Comparison of ENCODE assay signal across 1 cellular context in the genomic region with DNA sequence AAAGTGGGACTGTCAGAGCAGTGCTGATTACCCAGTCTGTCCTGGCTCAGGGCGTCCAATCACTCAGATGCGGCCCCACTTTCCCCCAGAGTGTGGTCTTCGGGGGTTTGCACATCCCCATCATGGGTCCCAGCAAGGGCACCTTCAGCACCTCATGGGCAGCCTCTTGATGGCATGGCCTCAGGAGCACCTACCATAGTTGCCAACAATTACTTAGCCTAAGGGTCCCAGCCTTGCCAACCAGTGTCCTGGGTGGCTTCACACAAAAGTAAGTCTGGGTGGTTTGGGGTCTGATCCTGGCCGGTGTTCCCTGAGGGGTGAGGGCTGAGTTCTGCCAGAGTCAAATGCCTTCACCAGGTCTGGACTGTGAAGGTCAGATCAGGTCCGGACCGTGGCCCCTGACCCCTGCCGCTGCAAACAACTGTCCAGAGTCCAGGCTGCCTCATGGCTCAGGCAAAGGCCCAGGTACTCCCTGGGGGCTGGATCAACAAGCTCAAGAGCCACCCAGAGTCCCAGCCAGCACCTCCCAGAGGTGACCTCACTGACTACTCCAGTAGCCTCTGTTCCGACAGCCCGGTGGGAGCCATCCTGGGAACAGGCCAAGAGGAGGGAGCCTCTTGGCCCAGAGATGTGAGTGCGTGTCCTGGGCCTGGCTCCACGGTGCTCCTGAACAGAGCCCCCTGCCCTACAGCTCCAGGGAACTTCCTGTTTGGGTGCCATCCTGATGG.
TF ChIP-seq lines count a peak whose summit lies in the region.

No MANE protein-coding gene starts in this region.

TF ChIP-seq in HepG2, 621 proteins besides CTCF, POLR2A, EP300 and RAD21 (continued from another document and continues in another):
- no peak; the same call in 1 of the 2 replicates for TF ChIP-seq DZIP1 (CRISPR knock-in tag; IDR thresholded peaks at IDR 0.05)
- TF ChIP-seq RARA (CRISPR knock-in tag; IDR thresholded peaks at IDR 0.05) = peak; percentile 87
- TF ChIP-seq HMG20A (CRISPR knock-in tag; IDR thresholded peaks at IDR 0.05; ENCODE audit: borderline replicate concordance) = peak; percentile 41; the same call in 1 of the 2 replicates
- TF ChIP-seq ZSCAN22 (CRISPR knock-in tag; IDR thresholded peaks at IDR 0.05) = no peak
- TF ChIP-seq CHCHD3 (CRISPR knock-in tag; IDR thresholded peaks at IDR 0.05) = no peak
- no peak for TF ChIP-seq KIAA2018 (CRISPR knock-in tag; IDR thresholded peaks at IDR 0.05; ENCODE audit: borderline replicate concordance)
- TF ChIP-seq SATB2 (CRISPR knock-in tag; IDR thresholded peaks at IDR 0.05) = no peak
- no peak for TF ChIP-seq MXD3 (CRISPR knock-in tag; IDR thresholded peaks at IDR 0.05)
- no peak for TF ChIP-seq CENPT (CRISPR knock-in tag; IDR thresholded peaks at IDR 0.05; ENCODE audit: low read depth)
- no peak for TF ChIP-seq RFX5 (IDR thresholded peaks at IDR 0.05; ENCODE audit: low read depth, low read length)
- peak; percentile 38; the same call in 1 of the 2 replicates for TF ChIP-seq PHF8 (CRISPR knock-in tag; IDR thresholded peaks at IDR 0.05)
- TF ChIP-seq, protein P1, sequence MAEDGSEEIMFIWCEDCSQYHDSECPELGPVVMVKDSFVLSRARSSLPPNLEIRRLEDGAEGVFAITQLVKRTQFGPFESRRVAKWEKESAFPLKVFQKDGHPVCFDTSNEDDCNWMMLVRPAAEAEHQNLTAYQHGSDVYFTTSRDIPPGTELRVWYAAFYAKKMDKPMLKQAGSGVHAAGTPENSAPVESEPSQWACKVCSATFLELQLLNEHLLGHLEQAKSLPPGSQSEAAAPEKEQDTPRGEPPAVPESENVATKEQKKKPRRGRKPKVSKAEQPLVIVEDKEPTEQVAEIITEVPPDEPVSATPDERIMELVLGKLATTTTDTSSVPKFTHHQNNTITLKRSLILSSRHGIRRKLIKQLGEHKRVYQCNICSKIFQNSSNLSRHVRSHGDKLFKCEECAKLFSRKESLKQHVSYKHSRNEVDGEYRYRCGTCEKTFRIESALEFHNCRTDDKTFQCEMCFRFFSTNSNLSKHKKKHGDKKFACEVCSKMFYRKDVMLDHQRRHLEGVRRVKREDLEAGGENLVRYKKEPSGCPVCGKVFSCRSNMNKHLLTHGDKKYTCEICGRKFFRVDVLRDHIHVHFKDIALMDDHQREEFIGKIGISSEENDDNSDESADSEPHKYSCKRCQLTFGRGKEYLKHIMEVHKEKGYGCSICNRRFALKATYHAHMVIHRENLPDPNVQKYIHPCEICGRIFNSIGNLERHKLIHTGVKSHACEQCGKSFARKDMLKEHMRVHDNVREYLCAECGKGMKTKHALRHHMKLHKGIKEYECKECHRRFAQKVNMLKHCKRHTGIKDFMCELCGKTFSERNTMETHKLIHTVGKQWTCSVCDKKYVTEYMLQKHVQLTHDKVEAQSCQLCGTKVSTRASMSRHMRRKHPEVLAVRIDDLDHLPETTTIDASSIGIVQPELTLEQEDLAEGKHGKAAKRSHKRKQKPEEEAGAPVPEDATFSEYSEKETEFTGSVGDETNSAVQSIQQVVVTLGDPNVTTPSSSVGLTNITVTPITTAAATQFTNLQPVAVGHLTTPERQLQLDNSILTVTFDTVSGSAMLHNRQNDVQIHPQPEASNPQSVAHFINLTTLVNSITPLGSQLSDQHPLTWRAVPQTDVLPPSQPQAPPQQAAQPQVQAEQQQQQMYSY (CRISPR knock-in tag; IDR thresholded peaks at IDR 0.05) = no peak
- peak; percentile 51; the same call in 1 of the 2 replicates for TF ChIP-seq ZNF670 (CRISPR knock-in tag; IDR thresholded peaks at IDR 0.05; ENCODE audit: borderline replicate concordance)
- TF ChIP-seq ZBTB7A (CRISPR knock-in tag; IDR thresholded peaks at IDR 0.05) = no peak
- TF ChIP-seq CEBPG (CRISPR knock-in tag; IDR thresholded peaks at IDR 0.05) = peak; percentile 19; the same call in 1 of the 2 replicates
- TF ChIP-seq TAF1 (CRISPR knock-in tag; IDR thresholded peaks at IDR 0.05) = no peak
- TF ChIP-seq ZNF761 (CRISPR knock-in tag; conservative IDR thresholded peaks at IDR 0.05) = no peak
- TF ChIP-seq SRSF1 (optimal IDR thresholded peaks at IDR 0.05; ENCODE audit: low read depth, low read length) = peak; percentile 52
- TF ChIP-seq ZNF556 (CRISPR knock-in tag; IDR thresholded peaks at IDR 0.05; ENCODE audit: borderline replicate concordance) = peak; percentile 67; the same call in 1 of the 2 replicates
- no peak for TF ChIP-seq PAX8 (CRISPR knock-in tag; IDR thresholded peaks at IDR 0.05; ENCODE audit: borderline replicate concordance)
- no peak for TF ChIP-seq ZNF30 (CRISPR knock-in tag; IDR thresholded peaks at IDR 0.05)
- TF ChIP-seq ZNF605 (CRISPR knock-in tag; IDR thresholded peaks at IDR 0.05) = no peak; the same call in 1 of the 2 replicates
- TF ChIP-seq ZNF383 (CRISPR knock-in tag; IDR thresholded peaks at IDR 0.05; ENCODE audit: borderline replicate concordance) = no peak
- no peak for TF ChIP-seq EZH2 (conservative IDR thresholded peaks at IDR 0.05; ENCODE audit: low read depth, low read length)
- no peak for TF ChIP-seq ZFP1 (CRISPR knock-in tag; IDR thresholded peaks at IDR 0.05)
- 0 out of 2 replicates have a peak, but pooled peaks have one; percentile 66 for TF ChIP-seq ZNF549 (CRISPR knock-in tag; IDR thresholded peaks at IDR 0.05)
- no peak for TF ChIP-seq HOXA7 (CRISPR knock-in tag; IDR thresholded peaks at IDR 0.05)
- TF ChIP-seq ZNF552 (CRISPR knock-in tag; IDR thresholded peaks at IDR 0.05; ENCODE audit: borderline replicate concordance) = 0 out of 2 replicates have a peak, but pooled peaks have one; percentile 60
- peak; percentile 66; the same call in 1 of the 2 replicates for TF ChIP-seq DPF2 (CRISPR knock-in tag; IDR thresholded peaks at IDR 0.05; ENCODE audit: borderline replicate concordance, low read depth)
- TF ChIP-seq ZNF546 (CRISPR knock-in tag; conservative IDR thresholded peaks at IDR 0.05) = no peak
- no peak for TF ChIP-seq ZBTB21 (CRISPR knock-in tag; IDR thresholded peaks at IDR 0.05)
- TF ChIP-seq MEIS2 (CRISPR knock-in tag; IDR thresholded peaks at IDR 0.05) = no peak
- TF ChIP-seq NR2C2 (CRISPR knock-in tag; IDR thresholded peaks at IDR 0.05; ENCODE audit: borderline replicate concordance) = peak; percentile 94
- no peak for TF ChIP-seq RFX3 (CRISPR knock-in tag; IDR thresholded peaks at IDR 0.05)
- peak; percentile 52; the same call in 1 of the 2 replicates for TF ChIP-seq ZSCAN9 (CRISPR knock-in tag; IDR thresholded peaks at IDR 0.05; ENCODE audit: borderline replicate concordance)
- no peak for TF ChIP-seq ZNF17 (CRISPR knock-in tag; IDR thresholded peaks at IDR 0.05)
- no peak for TF ChIP-seq NBN (conservative IDR thresholded peaks at IDR 0.05)
- TF ChIP-seq NR2F6 (IDR thresholded peaks at IDR 0.05) = peak; percentile 93
- peak; percentile 98 for TF ChIP-seq NR2F6 (CRISPR knock-in tag; IDR thresholded peaks at IDR 0.05)
- TF ChIP-seq ZEB1 (IDR thresholded peaks at IDR 0.05; ENCODE audit: insufficient replicate concordance, low read depth) = no peak
- no peak for TF ChIP-seq MBNL3 (CRISPR knock-in tag; conservative IDR thresholded peaks at IDR 0.05)
- TF ChIP-seq EHMT2 (IDR thresholded peaks at IDR 0.05; ENCODE audit: borderline replicate concordance, low read depth, low read length) = no peak
- TF ChIP-seq THYN1 (CRISPR knock-in tag; IDR thresholded peaks at IDR 0.05; ENCODE audit: borderline replicate concordance, low read depth) = no peak
- TF ChIP-seq, protein P2, sequence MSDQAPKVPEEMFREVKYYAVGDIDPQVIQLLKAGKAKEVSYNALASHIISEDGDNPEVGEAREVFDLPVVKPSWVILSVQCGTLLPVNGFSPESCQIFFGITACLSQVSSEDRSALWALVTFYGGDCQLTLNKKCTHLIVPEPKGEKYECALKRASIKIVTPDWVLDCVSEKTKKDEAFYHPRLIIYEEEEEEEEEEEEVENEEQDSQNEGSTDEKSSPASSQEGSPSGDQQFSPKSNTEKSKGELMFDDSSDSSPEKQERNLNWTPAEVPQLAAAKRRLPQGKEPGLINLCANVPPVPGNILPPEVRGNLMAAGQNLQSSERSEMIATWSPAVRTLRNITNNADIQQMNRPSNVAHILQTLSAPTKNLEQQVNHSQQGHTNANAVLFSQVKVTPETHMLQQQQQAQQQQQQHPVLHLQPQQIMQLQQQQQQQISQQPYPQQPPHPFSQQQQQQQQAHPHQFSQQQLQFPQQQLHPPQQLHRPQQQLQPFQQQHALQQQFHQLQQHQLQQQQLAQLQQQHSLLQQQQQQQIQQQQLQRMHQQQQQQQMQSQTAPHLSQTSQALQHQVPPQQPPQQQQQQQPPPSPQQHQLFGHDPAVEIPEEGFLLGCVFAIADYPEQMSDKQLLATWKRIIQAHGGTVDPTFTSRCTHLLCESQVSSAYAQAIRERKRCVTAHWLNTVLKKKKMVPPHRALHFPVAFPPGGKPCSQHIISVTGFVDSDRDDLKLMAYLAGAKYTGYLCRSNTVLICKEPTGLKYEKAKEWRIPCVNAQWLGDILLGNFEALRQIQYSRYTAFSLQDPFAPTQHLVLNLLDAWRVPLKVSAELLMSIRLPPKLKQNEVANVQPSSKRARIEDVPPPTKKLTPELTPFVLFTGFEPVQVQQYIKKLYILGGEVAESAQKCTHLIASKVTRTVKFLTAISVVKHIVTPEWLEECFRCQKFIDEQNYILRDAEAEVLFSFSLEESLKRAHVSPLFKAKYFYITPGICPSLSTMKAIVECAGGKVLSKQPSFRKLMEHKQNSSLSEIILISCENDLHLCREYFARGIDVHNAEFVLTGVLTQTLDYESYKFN (CRISPR knock-in tag; conservative IDR thresholded peaks at IDR 0.05) = peak; percentile 90
- TF ChIP-seq TARDBP (CRISPR knock-in tag; IDR thresholded peaks at IDR 0.05) = peak; percentile 61; the same call in 1 of the 2 replicates
- no peak for TF ChIP-seq TSC22D2 (CRISPR knock-in tag; IDR thresholded peaks at IDR 0.05; ENCODE audit: borderline replicate concordance)
- no peak for TF ChIP-seq ZNF207 (IDR thresholded peaks at IDR 0.05; ENCODE audit: borderline replicate concordance)
- TF ChIP-seq ZNF839 (CRISPR knock-in tag; IDR thresholded peaks at IDR 0.05; ENCODE audit: borderline replicate concordance) = no peak
